In the genomic region with DNA sequence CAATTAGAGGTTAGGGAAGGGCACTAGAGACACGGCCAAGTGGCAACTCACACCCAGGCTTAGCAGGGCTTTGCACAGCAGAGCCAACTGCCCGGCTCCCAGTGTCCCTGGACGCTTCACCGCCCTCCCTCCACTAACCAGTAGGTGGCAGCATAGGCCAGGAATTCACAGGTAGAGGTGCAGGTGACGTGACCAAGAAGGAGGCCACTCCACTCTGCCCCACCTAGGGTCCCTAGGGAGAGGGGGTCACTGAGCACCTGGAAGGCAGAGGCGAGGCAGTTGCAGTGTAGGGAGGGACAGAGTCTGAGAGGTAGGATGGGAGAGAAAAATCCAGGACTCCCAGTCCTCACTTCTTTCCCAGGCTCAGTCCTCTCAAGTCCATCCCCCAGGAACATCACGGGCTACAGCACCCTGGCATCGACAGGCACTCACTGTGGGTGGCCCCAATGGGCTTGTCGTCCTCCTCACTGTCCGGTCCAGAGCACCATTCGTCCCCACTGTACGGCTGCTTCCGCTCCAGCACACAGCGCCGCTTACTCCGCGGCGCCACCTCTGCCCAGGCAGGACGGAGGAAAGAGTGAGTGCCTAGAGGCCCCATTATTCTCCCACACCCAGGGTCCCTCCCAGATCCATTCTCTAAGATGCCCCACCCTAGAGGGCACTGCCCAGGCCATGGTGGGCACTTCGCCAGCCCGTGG, we compare ENCODE assay signal across 9 cellular contexts. TPM values are rescaled to one million over a fixed set of nuclear protein-coding genes. Genes with fewer than 3 reads are reported as not detected.
DNase-seq lines count a peak whose midpoint lies in the region; ATAC-seq and TF ChIP-seq lines count a peak whose summit lies in the region.
"Had no signal": no experiment of that assay in that cellular context is flagged by ENCODE, and none has a peak within 500 bp of the region (broad histone marks: within the 10 kb centered on the region; RNA-seq: fewer than 3 reads in every experiment).

No MANE protein-coding gene starts in this region.

- H3K36me3 ChIP-seq in liver (ENCODE audit: control insufficient read depth in 4 of 4, insufficient read depth in 3 of 4, low read depth in 1 of 4, low read length in 3 of 4), result peaks cover 6 to 18% (median 7%) of the 10 kb centered on the region in 4 donors

- no peaks in the 10 kb centered on the region for H3K27me3 Mint-ChIP-seq in activated CD4-positive, alpha-beta T cell treated with anti-CD3 and anti-CD28 coated beads for 36 hours

- intact Hi-C loops in activated CD4-positive, alpha-beta T cell treated with anti-CD3 and anti-CD28 coated beads for 36 hours (cut with DNase I, micrococcal nuclease), result loop anchor here (1.0 kb wide), 3 partner anchors 23 to 217 kb away; a partner anchor contains a TSS

- ATAC-seq in HG02610 (IDR thresholded peaks at IDR 0.05; ENCODE audit: unreplicated experiment) (peak; percentile 57), HG02840 (IDR thresholded peaks at IDR 0.05; ENCODE audit: low FRiP score, unreplicated experiment) (no peak)
- ATAC-seq in activated CD4-positive, alpha-beta T cell treated with anti-CD3 and anti-CD28 coated beads for 36 hours, result peak; percentile 66

- TF ChIP-seq CTCF in liver (IDR thresholded peaks at IDR 0.05; ENCODE audit: low read depth, low read length, missing input control), result peak; percentile 97

- H3K27me3 ChIP-seq in liver (ENCODE audit: control insufficient read depth in 4 of 4, insufficient read depth in 4 of 4, low read length in 3 of 4), result no peaks in the 10 kb centered on the region

- peaks cover 10 to 40% (median 17%) of the 10 kb centered on the region in 4 donors for H3K4me1 ChIP-seq in liver (ENCODE audit: control insufficient read depth in 4 of 4, insufficient read depth in 4 of 4, low read length in 3 of 4)

- peak overlapping the region; percentile 67 for H3K27ac Mint-ChIP-seq in activated CD4-positive, alpha-beta T cell treated with anti-CD3 and anti-CD28 coated beads for 36 hours

- H3K4me3 ChIP-seq in liver (ENCODE audit: low read depth in 1 of 3, low read length in 3 of 3), result no peak overlapping the region

- H3K4me1 Mint-ChIP-seq in activated CD4-positive, alpha-beta T cell treated with anti-CD3 and anti-CD28 coated beads for 36 hours, result peaks cover 47% of the 10 kb centered on the region

- DNase-seq in EL, result peak; percentile 74
- DNase-seq in NCI-H2196 treated with DMSO at 0.1 percent for 48 hours (lab: John Stamatoyannopoulos, UW; ENCODE audit: unreplicated experiment), result peak; percentile 60
- DNase-seq in activated CD4-positive, alpha-beta T cell treated with anti-CD3 and anti-CD28 coated beads for 36 hours, result peak; percentile 92
- DNase-seq in stimulated activated CD4-positive, alpha-beta T cell treated with anti-CD3 and anti-CD28 coated beads, TNF-alpha, amount 100 ng/mL, for 1 hour (ENCODE audit: low read depth in 3 of 3, low spot score in 1 of 3), result peak in 2 of 3 donors; percentile 79 to 81

- WGBS in liver, result 42% methylated on average over 21 of the region's 21 CpGs

- no peaks in the 10 kb centered on the region for H3K9me3 ChIP-seq in liver (ENCODE audit: control insufficient read depth in 4 of 4, low read length in 3 of 4)

- no peak overlapping the region for H3K4me3 Mint-ChIP-seq in activated CD4-positive, alpha-beta T cell treated with anti-CD3 and anti-CD28 coated beads for 36 hours

- CTCF ChIA-PET in activated CD4-positive, alpha-beta T cell treated with anti-CD3 and anti-CD28 coated beads for 36 hours (lab: Charles Lee), result interaction anchor here (0.7 to 10.3 kb wide), 9 partner anchors 23 to 217 kb away, joined by 3 to 96 read pairs (median 5); a partner anchor contains a TSS

- POLR2A ChIA-PET in activated CD4-positive, alpha-beta T cell treated with anti-CD3 and anti-CD28 coated beads for 36 hours (lab: Charles Lee), result interaction anchor here (0.6 kb wide), 1 partner anchor 768 kb away, joined by 3 read pairs; no protein-coding TSS in a partner anchor

- no peak overlapping the region for H3K9ac ChIP-seq in liver (ENCODE audit: low read depth in 1 of 2, low read length in 2 of 2)

- peak; percentile 99 for TF ChIP-seq RAD21 in liver (IDR thresholded peaks at IDR 0.05)

- no peaks in the 10 kb centered on the region for H3K9me3 Mint-ChIP-seq in activated CD4-positive, alpha-beta T cell treated with anti-CD3 and anti-CD28 coated beads for 36 hours (ENCODE audit: low read depth)

- H3K27ac ChIP-seq in cingulate gyrus (ENCODE audit: low read depth, low read length) (peak overlapping the region; percentile 49), liver (ENCODE audit: low read depth in 1 of 2, low read length in 2 of 2) (no peak overlapping the region)

- H3K36me3 Mint-ChIP-seq in activated CD4-positive, alpha-beta T cell treated with anti-CD3 and anti-CD28 coated beads for 36 hours (ENCODE audit: low read depth), result peaks cover 16% of the 10 kb centered on the region

TF ChIP-seq in liver, 16 proteins besides CTCF, POLR2A, EP300 and RAD21:
- TF ChIP-seq, protein P1, sequence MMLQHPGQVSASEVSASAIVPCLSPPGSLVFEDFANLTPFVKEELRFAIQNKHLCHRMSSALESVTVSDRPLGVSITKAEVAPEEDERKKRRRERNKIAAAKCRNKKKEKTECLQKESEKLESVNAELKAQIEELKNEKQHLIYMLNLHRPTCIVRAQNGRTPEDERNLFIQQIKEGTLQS (IDR thresholded peaks at IDR 0.05), result peak; percentile 8
- no peak for TF ChIP-seq JUND (IDR thresholded peaks at IDR 0.05)
- peak in 1 of 2 donors; percentile 44 for TF ChIP-seq RXRA (IDR thresholded peaks at IDR 0.05)

RNA-seq across cellular contexts. Expression of a gene that starts 18.5 kb away (rescaled TPM):
- total RNA-seq in activated CD4-positive, alpha-beta T cell treated with anti-CD3 and anti-CD28 coated beads for 36 hours, result 10 to 100 TPM; 34.5 to 58.5 TPM
- total RNA-seq in liver, result 10 to 100 TPM in 1 of 2 donors, 1 to 10 TPM in 1; 6.1 to 10.2 TPM
- 10 to 100 TPM in 1 of 2 donors, 1 to 10 TPM in 1; 2.2 to 11.6 TPM for polyA plus RNA-seq in liver

RNA-seq across cellular contexts. Expression of a gene that starts 23.5 kb away (rescaled TPM):
- total RNA-seq in activated CD4-positive, alpha-beta T cell treated with anti-CD3 and anti-CD28 coated beads for 36 hours, result 10 to 100 TPM; 18.9 to 21.3 TPM
- total RNA-seq in liver, result not detected
- under 1 TPM; 0.06 to 0.92 TPM for polyA plus RNA-seq in liver

RNA-seq across cellular contexts. Expression of a gene that starts 48.9 kb away (rescaled TPM):
- total RNA-seq in activated CD4-positive, alpha-beta T cell treated with anti-CD3 and anti-CD28 coated beads for 36 hours, result under 1 TPM; 0.19 to 0.32 TPM
- not detected for total RNA-seq in liver
- not detected for polyA plus RNA-seq in liver
- total RNA-seq: mononuclear cell had no signal

Comparison
In these comparisons a context has a peak if more than half of its experiments do, and no peak if none do; other contexts are left out.
1. RNA of a gene that starts 23.5 kb away (total RNA-seq): 18.9 to 21.3 TPM in activated CD4-positive, alpha-beta T cell treated with anti-CD3 and anti-CD28 coated beads for 36 hours; not detected in liver; every median in the first group is over 10 times any median in the second.
2. Peak in every context shown above with its lines, with median percentiles within 50 percentile points of each other: DNase-seq.